In the genomic region with DNA sequence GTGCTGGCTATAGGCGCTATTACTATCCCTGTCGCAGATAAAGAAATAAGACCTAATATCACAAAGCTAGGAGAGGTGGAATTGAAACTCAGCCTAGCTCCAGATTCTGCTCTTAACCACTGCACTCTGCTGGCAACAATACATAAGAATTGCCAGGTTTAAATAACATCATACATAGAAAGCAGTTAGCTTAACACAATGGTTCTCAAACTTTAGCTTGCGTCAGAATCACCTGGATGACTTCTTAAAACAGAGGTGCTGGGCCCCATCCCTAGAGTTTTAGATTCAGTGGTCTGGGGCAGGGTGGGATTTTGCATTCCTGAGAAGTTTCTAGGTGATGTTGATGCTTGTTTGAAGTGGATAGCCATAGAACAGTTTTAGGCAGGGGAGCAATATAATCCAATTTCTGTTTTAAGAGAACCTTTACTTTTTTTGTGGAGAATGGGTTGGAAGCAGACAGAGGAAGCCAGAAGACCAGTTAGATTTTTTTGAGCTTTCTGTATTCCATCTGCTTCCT, we compare ENCODE assay signal across 13 cellular contexts. TPM values are rescaled to one million over a fixed set of nuclear protein-coding genes. Genes with fewer than 3 reads are reported as not detected.
A peak's percentile ranks its signal among the peaks of the same experiment; 100 is the strongest.
DNase-seq lines count a peak whose midpoint lies in the region; ATAC-seq and TF ChIP-seq lines count a peak whose summit lies in the region.
"Had no signal": no experiment of that assay in that cellular context is flagged by ENCODE, and none has a peak within 500 bp of the region (broad histone marks: within the 10 kb centered on the region; RNA-seq: fewer than 3 reads in every experiment).

No MANE protein-coding gene starts in this region.

- H3K9ac ChIP-seq in NT2/D1 (ENCODE audit: insufficient read length, low read depth) = no peak overlapping the region

- H3K27me3 ChIP-seq in NT2/D1 (ENCODE audit: insufficient read depth, insufficient read length) = no peaks in the 10 kb centered on the region
- H3K27me3 ChIP-seq: ovary had no signal

- ATAC-seq in GM21529 (IDR thresholded peaks at IDR 0.05; ENCODE audit: unreplicated experiment) = no peak

- no peak overlapping the region for H3K27ac Mint-ChIP-seq in dendritic cell treated with granulocyte-macrophage colony-stimulating factor and Interleukin-4, amounts not matched to agents 40 ng/mL and 50 ng/mL, for 4 days
- no peak overlapping the region for H3K27ac Mint-ChIP-seq in osteocyte (ENCODE audit: unreplicated experiment)

- H3K36me3 Mint-ChIP-seq in dendritic cell treated with granulocyte-macrophage colony-stimulating factor and Interleukin-4, amounts not matched to agents 40 ng/mL and 50 ng/mL, for 4 days (ENCODE audit: low read depth) = peaks cover 16% of the 10 kb centered on the region
- peaks cover 6% of the 10 kb centered on the region for H3K36me3 Mint-ChIP-seq in osteocyte (ENCODE audit: unreplicated experiment)

- H3K9me3 ChIP-seq in NT2/D1 (ENCODE audit: insufficient read depth, low read length) = no peaks in the 10 kb centered on the region
- H3K9me3 ChIP-seq: ovary had no signal

- H3K4me1 ChIP-seq in NT2/D1 (ENCODE audit: insufficient read depth, insufficient read length) = peaks cover 10% of the 10 kb centered on the region

- no peak for TF ChIP-seq CTCF in osteocyte (IDR thresholded peaks at IDR 0.05)

- intact Hi-C loops in dendritic cell treated with granulocyte-macrophage colony-stimulating factor and Interleukin-4, amounts not matched to agents 40 ng/mL and 50 ng/mL, for 4 days (cut with micrococcal nuclease) = no loop called here
- intact Hi-C loops in posterior vena cava (cut with DNase I) = no loop called here

- peak overlapping the region; percentile 89; the same call in 1 of the 2 replicates for H3K4me3 ChIP-seq in GM08714 (ENCODE audit: low read length)
- H3K4me3 ChIP-seq in NT2/D1 (ENCODE audit: insufficient read length, low read depth) = peak overlapping the region; percentile 86

- no peak for DNase-seq in NT2/D1 (ENCODE audit: low read depth, low spot score)
- DNase-seq in osteocyte (ENCODE audit: extremely low spot score, unreplicated experiment) = no peak
- no peak for DNase-seq in posterior vena cava (ENCODE audit: low spot score)
- DNase-seq in hippocampal formation (lab: John Stamatoyannopoulos, UW) = no peak
- no peak for DNase-seq in activated naive CD4-positive, alpha-beta T cell treated with anti-CD3 and anti-CD28 coated beads, Interleukin-2, amount 50 U/mL, for 16 hours
- DNase-seq: activated CD8-positive, alpha-beta memory T cell treated with anti-CD3 and anti-CD28 coated beads, Interleukin-2, amount 50 U/mL, for 48 hours; foreskin fibroblast; NCI-H345; ovary; stimulated activated naive CD4-positive, alpha-beta T cell treated with Interleukin-2 at 50 U/mL for 16 hours had no signal

- H3K27me3 Mint-ChIP-seq in dendritic cell treated with granulocyte-macrophage colony-stimulating factor and Interleukin-4, amounts not matched to agents 40 ng/mL and 50 ng/mL, for 4 days = peaks cover 18% of the 10 kb centered on the region
- no peaks in the 10 kb centered on the region for H3K27me3 Mint-ChIP-seq in osteocyte (ENCODE audit: unreplicated experiment)

- H3K9me3 Mint-ChIP-seq in dendritic cell treated with granulocyte-macrophage colony-stimulating factor and Interleukin-4, amounts not matched to agents 40 ng/mL and 50 ng/mL, for 4 days = no peaks in the 10 kb centered on the region
- no peaks in the 10 kb centered on the region for H3K9me3 Mint-ChIP-seq in osteocyte (ENCODE audit: unreplicated experiment)

- H3K4me3 Mint-ChIP-seq in dendritic cell treated with granulocyte-macrophage colony-stimulating factor and Interleukin-4, amounts not matched to agents 40 ng/mL and 50 ng/mL, for 4 days = peak overlapping the region; percentile 82
- H3K4me3 Mint-ChIP-seq in osteocyte (ENCODE audit: unreplicated experiment) = peak overlapping the region; percentile 76

- H3K36me3 ChIP-seq in NT2/D1 (ENCODE audit: insufficient read depth, insufficient read length, low read length) = peaks cover 31% of the 10 kb centered on the region
- H3K36me3 ChIP-seq: ovary had no signal

- H3K4me1 Mint-ChIP-seq in dendritic cell treated with granulocyte-macrophage colony-stimulating factor and Interleukin-4, amounts not matched to agents 40 ng/mL and 50 ng/mL, for 4 days (ENCODE audit: low read depth) = peaks cover 47% of the 10 kb centered on the region
- peaks cover 40% of the 10 kb centered on the region for H3K4me1 Mint-ChIP-seq in osteocyte (ENCODE audit: unreplicated experiment)

RNA-seq across cellular contexts. Expression of a gene that starts 1.1 kb away (rescaled TPM):
- total RNA-seq in osteocyte (76.8 and 88.9 TPM in 2 replicates), posterior vena cava (10 to 100 TPM; 37.8 to 49.7 TPM)

RNA-seq across cellular contexts. Expression of a gene that starts 3.8 kb away (rescaled TPM):
- total RNA-seq in osteocyte (4.8 and 5.0 TPM in 2 replicates), posterior vena cava (1 to 10 TPM; 6.7 to 8.3 TPM)

RNA-seq across cellular contexts. Expression of a gene that starts 23.0 kb away (rescaled TPM):
- total RNA-seq in osteocyte = not detected in 2 replicates
- total RNA-seq in posterior vena cava = not detected
- total RNA-seq: ovary had no signal

RNA-seq across cellular contexts. Expression of a gene that starts 24.4 kb away (rescaled TPM):
- total RNA-seq in osteocyte (0.68 and 0.91 TPM in 2 replicates), posterior vena cava (1 to 10 TPM; 1.3 to 1.6 TPM)

RNA-seq across cellular contexts. Expression of a gene that starts 48.3 kb away (rescaled TPM):
- total RNA-seq in osteocyte (4.2 and 5.4 TPM in 2 replicates), posterior vena cava (under 1 TPM; 0.60 to 0.67 TPM)
